8 cellular contexts compared by ENCODE assay signal in the genomic region with DNA sequence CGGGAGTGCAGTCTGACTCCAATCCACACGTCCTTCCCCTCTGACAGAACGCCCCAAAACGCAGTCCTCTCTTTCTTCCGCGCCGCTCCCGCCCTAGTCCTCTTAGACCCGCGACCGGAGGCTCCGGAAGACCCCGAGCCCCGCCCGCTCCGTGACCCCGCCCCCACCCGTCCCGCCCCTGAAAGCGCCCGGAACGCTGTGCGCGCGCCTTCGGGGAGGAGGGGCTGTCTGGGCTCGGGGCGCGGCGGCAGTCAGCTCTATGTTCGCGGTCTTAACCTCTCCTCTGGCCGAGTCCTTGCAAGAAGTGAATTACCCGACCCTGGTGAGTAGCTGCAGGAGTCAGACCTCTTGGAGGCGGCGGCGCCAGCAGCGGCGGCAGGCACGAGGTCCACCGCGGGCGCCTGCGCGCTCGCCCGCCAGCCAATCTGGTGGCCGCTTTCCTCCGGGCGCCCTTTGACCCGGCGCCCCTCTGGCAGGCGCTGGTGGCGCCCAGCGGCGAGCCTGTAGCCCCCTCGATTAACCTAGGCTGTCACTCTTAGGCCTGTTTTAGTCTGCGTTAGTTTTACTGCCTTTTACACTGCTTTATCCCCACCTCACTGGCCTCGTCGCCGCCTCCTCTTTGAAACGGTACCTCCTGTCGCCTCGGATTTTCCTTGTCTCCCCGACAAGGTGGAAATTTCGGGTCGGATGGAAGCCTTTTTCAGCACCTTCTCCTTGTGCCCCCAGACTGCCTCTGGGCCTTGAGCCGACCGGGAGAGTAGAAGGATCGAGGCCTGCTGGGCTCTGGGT. TPM values are rescaled to one million over a fixed set of nuclear protein-coding genes. Genes with fewer than 3 reads are reported as not detected.
A peak's percentile ranks its signal among the peaks of the same experiment; 100 is the strongest.
DNase-seq lines count a peak whose midpoint lies in the region; ATAC-seq, FAIRE-seq and TF ChIP-seq lines count a peak whose summit lies in the region.

A gene with protein sequence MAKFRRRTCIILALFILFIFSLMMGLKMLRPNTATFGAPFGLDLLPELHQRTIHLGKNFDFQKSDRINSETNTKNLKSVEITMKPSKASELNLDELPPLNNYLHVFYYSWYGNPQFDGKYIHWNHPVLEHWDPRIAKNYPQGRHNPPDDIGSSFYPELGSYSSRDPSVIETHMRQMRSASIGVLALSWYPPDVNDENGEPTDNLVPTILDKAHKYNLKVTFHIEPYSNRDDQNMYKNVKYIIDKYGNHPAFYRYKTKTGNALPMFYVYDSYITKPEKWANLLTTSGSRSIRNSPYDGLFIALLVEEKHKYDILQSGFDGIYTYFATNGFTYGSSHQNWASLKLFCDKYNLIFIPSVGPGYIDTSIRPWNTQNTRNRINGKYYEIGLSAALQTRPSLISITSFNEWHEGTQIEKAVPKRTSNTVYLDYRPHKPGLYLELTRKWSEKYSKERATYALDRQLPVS (plus strand): TSS at position 219 of the 789 bp plus-strand sequence. CDS start 8,905 bp downstream, outside the sequence.

- H3K27ac ChIP-seq in ascending aorta (peak within 1 kb of the TSS; percentile 94 to 95), aorta (ENCODE audit: low read depth in 1 of 2, low read length in 2 of 2) (peak within 1 kb of the TSS; percentile 78 to 89)

- H3K36me3 ChIP-seq in ascending aorta (no peaks in the 10 kb centered on the region), aorta (ENCODE audit: control insufficient read depth in 1 of 2, insufficient read depth in 2 of 2, low read length in 1 of 2) (no peaks in the 10 kb centered on the region)

- peaks cover 50% of the 10 kb centered on the region for H3K4me1 Mint-ChIP-seq in T-helper 2 cell treated with Interferon-gamma antibody and Interleukin-4, amounts not matched to agents 5 μg/mL and 100 μg/mL, for 36 hours (ENCODE audit: low read depth)

- intact Hi-C loops in ascending aorta (cut with DNase I) = loop anchor here (2.0 to 10.0 kb wide), 3 partner anchors 947 to 1705 kb away; partner anchors contain the start of genes MMS22L and UFL1
- intact Hi-C loops in aorta (cut with DNase I) = loop anchor here in 1 of 2 donors (5.0 kb wide), 1 partner anchor 945 kb away; the partner anchor contains the start of gene UFL1

- peak; percentile 69 for FAIRE-seq in GM18507 (lab: Jason Lieb, UNC)

- H3K27me3 Mint-ChIP-seq in T-helper 2 cell treated with Interferon-gamma antibody and Interleukin-4, amounts not matched to agents 5 μg/mL and 100 μg/mL, for 36 hours (ENCODE audit: low read depth) = no peaks in the 10 kb centered on the region

- no peaks in the 10 kb centered on the region for H3K9me3 Mint-ChIP-seq in T-helper 2 cell treated with Interferon-gamma antibody and Interleukin-4, amounts not matched to agents 5 μg/mL and 100 μg/mL, for 36 hours

- peak; percentile 82 for ATAC-seq in HG02970 (IDR thresholded peaks at IDR 0.05; ENCODE audit: low FRiP score, unreplicated experiment)
- ATAC-seq in aorta (ENCODE audit: low FRiP score) = peak; percentile 96

- DNase-seq in GM18507 (ENCODE audit: extremely low spot score, insufficient read length, low read depth) (peak; percentile 55), NCI-H187 treated with DMSO at 0.1 percent for 48 hours (lab: John Stamatoyannopoulos, UW) (peak; percentile 69), ascending aorta (ENCODE audit: low spot score in 2 of 2) (peak; percentile 45 to 91), hepatic stellate cell (ENCODE audit: low spot score) (peak; percentile 69), renal cortical epithelial cell (ENCODE audit: low read depth) (peak; percentile 76), aorta (peak; percentile 88 to 93)
- DNase-seq in T-helper 2 cell treated with Interferon-gamma antibody and Interleukin-4, amounts not matched to agents 5 μg/mL and 100 μg/mL, for 36 hours (ENCODE audit: low spot score) = peak; percentile 80

- H3K27me3 ChIP-seq in ascending aorta (no peaks in the 10 kb centered on the region), aorta (ENCODE audit: control insufficient read depth in 1 of 2, insufficient read depth in 2 of 2, low read length in 1 of 2) (no peaks in the 10 kb centered on the region)

- peaks cover 23% of the 10 kb centered on the region for H3K36me3 Mint-ChIP-seq in T-helper 2 cell treated with Interferon-gamma antibody and Interleukin-4, amounts not matched to agents 5 μg/mL and 100 μg/mL, for 36 hours (ENCODE audit: low read depth)

- WGBS in aorta, 2 donors = 0% methylated on average over 70 of the region's 70 CpGs

- H3K4me3 ChIP-seq in ascending aorta = peak within 1 kb of the TSS; percentile 68 to 89
- peak within 1 kb of the TSS; percentile 54 to 90 for H3K4me3 ChIP-seq in aorta (ENCODE audit: low read length in 2 of 2)

- H3K4me1 ChIP-seq in ascending aorta (peaks cover 0 to 18% of the 10 kb centered on the region in 2 donors), aorta (ENCODE audit: control insufficient read depth in 1 of 2, insufficient read depth in 2 of 2, low read length in 2 of 2) (no peaks in the 10 kb centered on the region)

- peak within 1 kb of the TSS; percentile 97 for H3K4me3 Mint-ChIP-seq in T-helper 2 cell treated with Interferon-gamma antibody and Interleukin-4, amounts not matched to agents 5 μg/mL and 100 μg/mL, for 36 hours

- TF ChIP-seq CTCF in ascending aorta (IDR thresholded peaks at IDR 0.05) = no peak

- H3K27ac Mint-ChIP-seq in T-helper 2 cell treated with Interferon-gamma antibody and Interleukin-4, amounts not matched to agents 5 μg/mL and 100 μg/mL, for 36 hours = peak within 1 kb of the TSS; percentile 99

- H3K9me3 ChIP-seq in ascending aorta (no peaks in the 10 kb centered on the region), aorta (ENCODE audit: control insufficient read depth, low read length) (no peaks in the 10 kb centered on the region)

RNA-seq across cellular contexts. Expression of the gene that starts here (rescaled TPM):
- total RNA-seq in ascending aorta (1.9 TPM), renal cortical epithelial cell (16.3 and 21.8 TPM in 2 replicates), aorta (10 to 100 TPM; 10.8 to 12.8 TPM)
- polyA plus RNA-seq in aorta = 1 to 10 TPM; 4.1 to 9.1 TPM

Comparison
In these comparisons a context has a peak if more than half of its experiments do, and no peak if none do; other contexts are left out.
1. Peak in every context shown above with its lines: DNase-seq, ATAC-seq, H3K4me3 ChIP-seq and H3K27ac ChIP-seq.